1 cellular context compared by ENCODE assay signal in genomic region chr3:194104041-194104751, GRCh38.
A peak's percentile ranks its signal among the peaks of the same experiment; 100 is the strongest.
TF ChIP-seq lines count a peak whose summit lies in the region.

No MANE protein-coding gene starts in this region.

TF ChIP-seq in GM12878, 131 proteins besides CTCF, POLR2A, EP300 and RAD21 (continued from another document):
- no peak for TF ChIP-seq ZNF592 (IDR thresholded peaks at IDR 0.05)
- TF ChIP-seq SPI1 (IDR thresholded peaks at IDR 0.05; ENCODE audit: borderline replicate concordance, insufficient read depth, low read depth, low read length), result 0 out of 2 replicates have a peak, but pooled peaks have one; percentile 5
- TF ChIP-seq MTA2 (IDR thresholded peaks at IDR 0.05; ENCODE audit: low read depth), result peak; percentile 38; the same call in 1 of the 2 replicates
- TF ChIP-seq IKZF2 (IDR thresholded peaks at IDR 0.05), result peak; percentile 9 to 29; a peak in 1 of 4 replicates
